ENCODE assay signal across 8 cellular contexts in the genomic region with DNA sequence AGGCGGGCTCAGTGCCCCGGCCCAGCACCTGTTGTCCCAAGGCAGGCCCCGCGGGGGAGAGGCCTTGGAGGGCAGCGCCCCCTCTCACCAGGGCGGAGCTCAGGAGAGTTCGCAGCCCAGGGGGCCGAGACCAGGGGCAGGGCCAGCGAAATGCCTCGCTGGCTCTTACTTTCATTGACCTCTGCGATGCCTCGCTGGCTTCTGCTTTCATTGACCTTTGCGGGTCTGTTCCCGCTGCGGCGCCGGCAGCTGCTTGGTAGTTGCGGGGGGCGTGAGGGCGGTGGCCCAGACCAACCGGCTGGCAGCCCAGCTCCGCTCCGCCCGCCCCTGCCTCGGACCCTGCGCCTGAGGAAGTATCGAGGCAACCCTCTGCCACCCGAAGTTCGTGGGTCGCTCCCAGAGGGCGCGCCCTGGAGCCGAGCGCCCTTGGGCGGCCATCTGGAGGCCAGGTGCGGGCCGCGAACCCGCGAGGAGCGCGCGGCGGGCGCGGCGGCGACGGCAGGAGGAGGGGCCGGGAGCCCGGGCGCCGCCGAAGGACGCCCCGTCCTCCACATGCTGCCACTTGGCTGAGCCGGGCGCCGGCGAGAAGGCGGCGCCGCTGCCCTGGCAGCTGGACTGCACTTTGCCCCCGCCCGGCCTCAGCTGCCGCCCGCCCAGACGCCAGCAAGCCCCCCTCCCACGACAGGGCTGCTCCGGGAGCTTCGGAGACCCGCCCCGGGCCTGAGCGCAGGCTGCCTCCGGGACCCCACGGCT.
A peak's percentile ranks its signal among the peaks of the same experiment; 100 is the strongest.
DNase-seq lines count a peak whose midpoint lies in the region; ATAC-seq and TF ChIP-seq lines count a peak whose summit lies in the region.

No MANE protein-coding gene starts in this region.

- H3K36me3 ChIP-seq in ectodermal cell (ENCODE audit: control insufficient read depth, insufficient read depth, low read length): no peaks in the 10 kb centered on the region
- H3K36me3 ChIP-seq in lower lobe of right lung: no peaks in the 10 kb centered on the region

- ATAC-seq in GM19467 (IDR thresholded peaks at IDR 0.05; ENCODE audit: unreplicated experiment) (peak; percentile 82), HG03520 (IDR thresholded peaks at IDR 0.05; ENCODE audit: unreplicated experiment) (peak; percentile 81), lower lobe of right lung (peak; percentile 91 to 93)
- peak; percentile 84 for ATAC-seq in stimulated activated naive CD8-positive, alpha-beta T cell treated with anti-CD3 and anti-CD28 coated beads, Interleukin-15, amount 100 ng/mL, for 72 hours

- peaks cover 60% of the 10 kb centered on the region for H3K27me3 Mint-ChIP-seq in stimulated activated naive CD8-positive, alpha-beta T cell treated with anti-CD3 and anti-CD28 coated beads, Interleukin-15, amount 100 ng/mL, for 72 hours

- H3K9me3 Mint-ChIP-seq in stimulated activated naive CD8-positive, alpha-beta T cell treated with anti-CD3 and anti-CD28 coated beads, Interleukin-15, amount 100 ng/mL, for 72 hours: no peaks in the 10 kb centered on the region

- H3K4me1 Mint-ChIP-seq in stimulated activated naive CD8-positive, alpha-beta T cell treated with anti-CD3 and anti-CD28 coated beads, Interleukin-15, amount 100 ng/mL, for 72 hours: peaks cover 6% of the 10 kb centered on the region

- H3K27me3 ChIP-seq in ectodermal cell (ENCODE audit: control insufficient read depth, insufficient read depth, low read length, poor library complexity, severe bottlenecking) (peaks cover 26% of the 10 kb centered on the region), lower lobe of right lung (ENCODE audit: low read depth) (no peaks in the 10 kb centered on the region)

- H3K9me3 ChIP-seq in ectodermal cell (ENCODE audit: control insufficient read depth, low read length) (no peaks in the 10 kb centered on the region), lower lobe of right lung (no peaks in the 10 kb centered on the region)

- H3K4me1 ChIP-seq in ectodermal cell (ENCODE audit: control insufficient read depth, insufficient read depth, low read length): peaks cover 4% of the 10 kb centered on the region
- H3K4me1 ChIP-seq in lower lobe of right lung: peaks cover 6% of the 10 kb centered on the region

- no peak overlapping the region for H3K27ac Mint-ChIP-seq in stimulated activated naive CD8-positive, alpha-beta T cell treated with anti-CD3 and anti-CD28 coated beads, Interleukin-15, amount 100 ng/mL, for 72 hours

- WGBS in ectodermal cell, 2 experiments: 0 to 1% methylated on average over 76 of the region's 76 CpGs

- H3K4me3 Mint-ChIP-seq in stimulated activated naive CD8-positive, alpha-beta T cell treated with anti-CD3 and anti-CD28 coated beads, Interleukin-15, amount 100 ng/mL, for 72 hours: peak overlapping the region; percentile 17 to 71

- H3K4me3 ChIP-seq in ectodermal cell (ENCODE audit: insufficient read depth, low read depth, low read length): peak overlapping the region; percentile 45
- H3K4me3 ChIP-seq in lower lobe of right lung: peak overlapping the region; percentile 70

- DNase-seq in DMS 273 (lab: John Stamatoyannopoulos, UW; ENCODE audit: unreplicated experiment) (peak; percentile 88), DMS 273 treated with DMSO at 0.1 percent for 48 hours (lab: John Stamatoyannopoulos, UW) (no peak), SK-N-DZ (ENCODE audit: low spot score) (peak; percentile 68), lower lobe of right lung (peak; percentile 68)
- peak; percentile 40 to 42 for DNase-seq in stimulated activated naive CD8-positive, alpha-beta T cell treated with anti-CD3 and anti-CD28 coated beads, Interleukin-15, amount 100 ng/mL, for 72 hours

- intact Hi-C loops in lower lobe of right lung (cut with DNase I): no loop called here

- H3K27ac ChIP-seq in ectodermal cell (ENCODE audit: insufficient read depth, low read depth, low read length, poor library complexity, severe bottlenecking) (no peak overlapping the region), lower lobe of right lung (peak overlapping the region; percentile 66)

- peak; percentile 50 for TF ChIP-seq CTCF in lower lobe of right lung (IDR thresholded peaks at IDR 0.05)
